In genomic region chr1:167555971-167556714, GRCh38 we compare ENCODE assay signal across 8 cellular contexts. TPM values are rescaled to one million over a fixed set of nuclear protein-coding genes. Genes with fewer than 3 reads are reported as not detected.
A peak's percentile ranks its signal among the peaks of the same experiment; 100 is the strongest.
DNase-seq lines count a peak whose midpoint lies in the region; ATAC-seq and TF ChIP-seq lines count a peak whose summit lies in the region.

No MANE protein-coding gene starts in this region.

- H3K9me3 ChIP-seq in CD4-positive, alpha-beta T cell (ENCODE audit: control insufficient read depth, low read length): no peaks in the 10 kb centered on the region
- H3K9me3 ChIP-seq in HCT116 (ENCODE audit: control insufficient read depth in 1 of 2, insufficient read depth in 1 of 2, low read depth in 1 of 2, low read length in 2 of 2): no peaks in the 10 kb centered on the region

- H3K9ac ChIP-seq in HCT116 (ENCODE audit: low read length): no peak overlapping the region

- H3K9me2 ChIP-seq in HCT116 (ENCODE audit: insufficient read depth): no peaks in the 10 kb centered on the region

- no peak overlapping the region for H3K27ac Mint-ChIP-seq in CD4-positive, alpha-beta T cell
- no peak overlapping the region for H3K27ac Mint-ChIP-seq in activated CD4-positive, alpha-beta T cell treated with anti-CD3 and anti-CD28 coated beads, Interleukin-2, amount 10 ng/mL, durations not matched to agents 7 days and 5 days

- intact Hi-C loops in CD4-positive, alpha-beta T cell (cut with DNase I, micrococcal nuclease): loop anchor here (1.0 to 10.0 kb wide), 5 partner anchors 79 to 641 kb away; partner anchors contain the start of gene RCSD1 (in 1 of the 2)
- intact Hi-C loops in HCT116 (cut with micrococcal nuclease) (loop anchor here (1.0 kb wide), 1 partner anchor 132 kb away; no protein-coding TSS in a partner anchor), dorsolateral prefrontal cortex (cut with DNase I) (loop anchor here (5.0 to 10.0 kb wide), 2 partner anchors 131 to 331 kb away; partner anchors contain the start of gene POU2F1 (in 1 of the 2))

- peaks cover 7% of the 10 kb centered on the region for H3K79me2 ChIP-seq in HCT116 (ENCODE audit: insufficient read depth, low read length)

- H3K36me3 ChIP-seq in HCT116 (ENCODE audit: control insufficient read depth in 1 of 2, insufficient read depth in 2 of 2, low read length in 2 of 2): no peaks in the 10 kb centered on the region

- peak overlapping the region; percentile 36 for H3K4me3 Mint-ChIP-seq in CD4-positive, alpha-beta T cell
- H3K4me3 Mint-ChIP-seq in activated CD4-positive, alpha-beta T cell treated with anti-CD3 and anti-CD28 coated beads, Interleukin-2, amount 10 ng/mL, durations not matched to agents 7 days and 5 days: no peak overlapping the region

- DNase-seq in CD4-positive, alpha-beta T cell: peak; percentile 56 to 75 (median 69)
- DNase-seq in HCT116 (ENCODE audit: low read depth, low spot score) (peak; percentile 79), NCI-H510A (lab: John Stamatoyannopoulos, UW) (peak; percentile 41), dorsolateral prefrontal cortex (peak; percentile 63 to 92 (median 78)), lung microvascular endothelial cell (ENCODE audit: low read depth in 2 of 2) (peak; percentile 72 to 77)
- DNase-seq in activated CD4-positive, alpha-beta T cell treated with anti-CD3 and anti-CD28 coated beads, Interleukin-2, amount 10 ng/mL, durations not matched to agents 7 days and 5 days: peak; percentile 83
- DNase-seq in stimulated activated CD8-positive, alpha-beta memory T cell treated with anti-CD3 and anti-CD28 coated beads, Interleukin-15, amount 100 ng/mL, for 24 hours (ENCODE audit: low read depth): peak; percentile 33

- TF ChIP-seq POLR2A in HCT116 (IDR thresholded peaks at IDR 0.05; ENCODE audit: borderline replicate concordance, extremely low read depth, insufficient read depth, insufficient read length): no peak

- H3K9me3 Mint-ChIP-seq in CD4-positive, alpha-beta T cell: no peaks in the 10 kb centered on the region
- H3K9me3 Mint-ChIP-seq in activated CD4-positive, alpha-beta T cell treated with anti-CD3 and anti-CD28 coated beads, Interleukin-2, amount 10 ng/mL, durations not matched to agents 7 days and 5 days: no peaks in the 10 kb centered on the region

- H3K27ac ChIP-seq in CD4-positive, alpha-beta T cell (ENCODE audit: low read depth, low read length): no peak overlapping the region
- H3K27ac ChIP-seq in HCT116 (ENCODE audit: low read depth, low read length) (no peak overlapping the region), dorsolateral prefrontal cortex (no peak overlapping the region)

- H3K4me3 ChIP-seq in HCT116 (replicated peaks in 1 of 2; ENCODE audit: low read depth in 1 of 2, low read length in 2 of 2): no peak overlapping the region
- H3K4me3 ChIP-seq in dorsolateral prefrontal cortex: peak overlapping the region in 1 of 59 donors; percentile 14

- peak; percentile 90 for TF ChIP-seq CTCF in CD4-positive, alpha-beta T cell (IDR thresholded peaks at IDR 0.05)
- TF ChIP-seq CTCF in HCT116 (IDR thresholded peaks at IDR 0.05 in 2 of 3, conservative IDR thresholded peaks at IDR 0.05 in 1 of 3; ENCODE audit: borderline replicate concordance in 1 of 3, insufficient read depth in 1 of 3, low read depth in 2 of 3, low read length in 2 of 3) (peak; percentile 62 to 95 (median 83); a peak in 5 of 6 replicates), dorsolateral prefrontal cortex (IDR thresholded peaks at IDR 0.05 in 54 of 56, conservative IDR thresholded peaks at IDR 0.05 in 2 of 56; ENCODE audit: low read depth in 1 of 56, partially characterized antibody in 56 of 56) (peak; percentile 76 to 97 (median 91))

- no TSS peak for BruUV-seq in HCT116 (replicated peaks; lab: Mats Ljungman, UMichigan)

- ATAC-seq in CD4-positive, alpha-beta T cell (ENCODE audit: poor library complexity): peak; percentile 25
- peak; percentile 28 for ATAC-seq in HCT116
- ATAC-seq in GM19452 (IDR thresholded peaks at IDR 0.05; ENCODE audit: unreplicated experiment): no peak

- H2AFZ ChIP-seq in HCT116 (ENCODE audit: low read depth, low read length, poor library complexity, severe bottlenecking): peak overlapping the region; percentile 47

- H3K4me1 ChIP-seq in HCT116 (ENCODE audit: control insufficient read depth in 1 of 2, insufficient read depth in 2 of 2, low read length in 2 of 2): peaks cover 12 to 18% of the 10 kb centered on the region in 2 experiments; a peak in 3 of 4 replicates

- no peaks in the 10 kb centered on the region for H4K20me1 ChIP-seq in HCT116 (ENCODE audit: insufficient read depth)

- H3K4me2 ChIP-seq in HCT116 (ENCODE audit: low read length): peak overlapping the region; percentile 12; the same call in 1 of the 2 replicates

- H3K27me3 ChIP-seq in CD4-positive, alpha-beta T cell (ENCODE audit: control insufficient read depth, insufficient read depth, low read length): no peaks in the 10 kb centered on the region
- no peaks in the 10 kb centered on the region for H3K27me3 ChIP-seq in HCT116 (ENCODE audit: insufficient read depth, low read length)
- no peaks in the 10 kb centered on the region for H3K27me3 ChIP-seq in dorsolateral prefrontal cortex

- CTCF ChIA-PET in CD4-positive, alpha-beta T cell (lab: Charles Lee): interaction anchor here (0.6 to 4.7 kb wide), 10 partner anchors 8 to 646 kb away, joined by 3 to 20 read pairs (median 4); no protein-coding TSS in a partner anchor
- CTCF ChIA-PET in HCT116 (lab: Charles Lee): interaction anchor here (0.8 kb wide), 1 partner anchor 15 kb away, joined by 5 read pairs; no protein-coding TSS in a partner anchor
- CTCF ChIA-PET in activated CD4-positive, alpha-beta T cell treated with anti-CD3 and anti-CD28 coated beads, Interleukin-2, amount 10 ng/mL, durations not matched to agents 7 days and 5 days (lab: Charles Lee): interaction anchor here (0.6 to 1.5 kb wide), 11 partner anchors 9 to 646 kb away, joined by 3 to 10 read pairs (median 3); partner anchors contain the start of gene DCAF6

- H3K27me3 Mint-ChIP-seq in CD4-positive, alpha-beta T cell: no peaks in the 10 kb centered on the region
- H3K27me3 Mint-ChIP-seq in activated CD4-positive, alpha-beta T cell treated with anti-CD3 and anti-CD28 coated beads, Interleukin-2, amount 10 ng/mL, durations not matched to agents 7 days and 5 days: peaks cover 12% of the 10 kb centered on the region

- peaks cover 26% of the 10 kb centered on the region for H3K4me1 Mint-ChIP-seq in CD4-positive, alpha-beta T cell (ENCODE audit: low read depth)
- peaks cover 21% of the 10 kb centered on the region for H3K4me1 Mint-ChIP-seq in activated CD4-positive, alpha-beta T cell treated with anti-CD3 and anti-CD28 coated beads, Interleukin-2, amount 10 ng/mL, durations not matched to agents 7 days and 5 days

- RAD21 ChIA-PET in HCT116 (lab: Charles Lee; ENCODE audit: low non-redundant PET in 1 of 2, low total read pairs in 2 of 2, uncharacterized antibody in 2 of 2, unreplicated experiment in 2 of 2): no interaction called here

- no peaks in the 10 kb centered on the region for H3K36me3 Mint-ChIP-seq in CD4-positive, alpha-beta T cell (ENCODE audit: low read depth)
- no peaks in the 10 kb centered on the region for H3K36me3 Mint-ChIP-seq in activated CD4-positive, alpha-beta T cell treated with anti-CD3 and anti-CD28 coated beads, Interleukin-2, amount 10 ng/mL, durations not matched to agents 7 days and 5 days (ENCODE audit: low read depth)

- POLR2A ChIA-PET in CD4-positive, alpha-beta T cell (lab: Charles Lee): no interaction called here
- POLR2A ChIA-PET in HCT116 (lab: Charles Lee): no interaction called here
- POLR2A ChIA-PET in activated CD4-positive, alpha-beta T cell treated with anti-CD3 and anti-CD28 coated beads, Interleukin-2, amount 10 ng/mL, durations not matched to agents 7 days and 5 days (lab: Charles Lee): no interaction called here

- peak; percentile 68 for TF ChIP-seq RAD21 in HCT116 (IDR thresholded peaks at IDR 0.05; ENCODE audit: low read depth)

TF ChIP-seq in HCT116, 20 proteins besides CTCF, POLR2A, EP300 and RAD21:
- TF ChIP-seq CEBPB (IDR thresholded peaks at IDR 0.05; ENCODE audit: low read depth): peak; percentile 81
- TF ChIP-seq SIN3A (IDR thresholded peaks at IDR 0.05; ENCODE audit: low read depth): no peak

RNA-seq across cellular contexts. Expression of gene CREG1, which starts 2.6 kb away (rescaled TPM):
- total RNA-seq in CD4-positive, alpha-beta T cell: 10 to 100 TPM; 10.7 to 11.2 TPM
- total RNA-seq in HCT116 (2021; ENCODE audit: unreplicated experiment) (55.7 TPM), dorsolateral prefrontal cortex (10 to 100 TPM; 21.6 to 57.2 (median 42.1) TPM), lung microvascular endothelial cell (28.8 and 76.8 TPM in 2 replicates)
- 30.4 and 40.8 TPM in 2 replicates for polyA plus RNA-seq in HCT116 (2012)
- 1 to 10 TPM; 8.0 to 8.2 TPM for total RNA-seq in activated CD4-positive, alpha-beta T cell treated with anti-CD3 and anti-CD28 coated beads, Interleukin-2, amount 10 ng/mL, durations not matched to agents 7 days and 5 days

RNA-seq across cellular contexts. Expression of gene CD247, which starts 37.8 kb away (rescaled TPM):
- 100 to 1,000 TPM; 355 to 378 TPM for total RNA-seq in CD4-positive, alpha-beta T cell
- total RNA-seq in HCT116 (2021; ENCODE audit: unreplicated experiment) (0.57 TPM), dorsolateral prefrontal cortex (1 to 10 TPM in 118 of 120 experiments, under 1 TPM in 2; 0.71 to 7.4 (median 2.6) TPM), lung microvascular endothelial cell (not detected in 2 replicates)
- polyA plus RNA-seq in HCT116 (2012): 0.14 and 0.16 TPM in 2 replicates
- total RNA-seq in activated CD4-positive, alpha-beta T cell treated with anti-CD3 and anti-CD28 coated beads, Interleukin-2, amount 10 ng/mL, durations not matched to agents 7 days and 5 days: 100 to 1,000 TPM; 251 to 261 TPM

Comparison
In these comparisons a context has a peak if more than half of its experiments do, and no peak if none do; other contexts are left out.
1. DNase-seq: peak in every context shown above with its lines; median percentile 83 in activated CD4-positive, alpha-beta T cell treated with anti-CD3 and anti-CD28 coated beads, Interleukin-2, amount 10 ng/mL, durations not matched to agents 7 days and 5 days; 79 in HCT116; 78 in dorsolateral prefrontal cortex; 74 in lung microvascular endothelial cell; 69 in CD4-positive, alpha-beta T cell; 41 in NCI-H510A; 33 in stimulated activated CD8-positive, alpha-beta memory T cell treated with anti-CD3 and anti-CD28 coated beads, Interleukin-15, amount 100 ng/mL, for 24 hours.
2. RNA of gene CD247, which starts 37.8 kb away (total RNA-seq): 355 to 378 TPM in CD4-positive, alpha-beta T cell and 251 to 261 TPM in activated CD4-positive, alpha-beta T cell treated with anti-CD3 and anti-CD28 coated beads, Interleukin-2, amount 10 ng/mL, durations not matched to agents 7 days and 5 days; 0.71 to 7.4 TPM in dorsolateral prefrontal cortex, 0.57 TPM in HCT116 (single experiment) and not detected in lung microvascular endothelial cell; every median in the first group is over 10 times any median in the second.
3. Peak in every context shown above with its lines, with median percentiles within 50 percentile points of each other: CTCF ChIP-seq.